1 cellular context compared by ENCODE assay signal in the genomic region with DNA sequence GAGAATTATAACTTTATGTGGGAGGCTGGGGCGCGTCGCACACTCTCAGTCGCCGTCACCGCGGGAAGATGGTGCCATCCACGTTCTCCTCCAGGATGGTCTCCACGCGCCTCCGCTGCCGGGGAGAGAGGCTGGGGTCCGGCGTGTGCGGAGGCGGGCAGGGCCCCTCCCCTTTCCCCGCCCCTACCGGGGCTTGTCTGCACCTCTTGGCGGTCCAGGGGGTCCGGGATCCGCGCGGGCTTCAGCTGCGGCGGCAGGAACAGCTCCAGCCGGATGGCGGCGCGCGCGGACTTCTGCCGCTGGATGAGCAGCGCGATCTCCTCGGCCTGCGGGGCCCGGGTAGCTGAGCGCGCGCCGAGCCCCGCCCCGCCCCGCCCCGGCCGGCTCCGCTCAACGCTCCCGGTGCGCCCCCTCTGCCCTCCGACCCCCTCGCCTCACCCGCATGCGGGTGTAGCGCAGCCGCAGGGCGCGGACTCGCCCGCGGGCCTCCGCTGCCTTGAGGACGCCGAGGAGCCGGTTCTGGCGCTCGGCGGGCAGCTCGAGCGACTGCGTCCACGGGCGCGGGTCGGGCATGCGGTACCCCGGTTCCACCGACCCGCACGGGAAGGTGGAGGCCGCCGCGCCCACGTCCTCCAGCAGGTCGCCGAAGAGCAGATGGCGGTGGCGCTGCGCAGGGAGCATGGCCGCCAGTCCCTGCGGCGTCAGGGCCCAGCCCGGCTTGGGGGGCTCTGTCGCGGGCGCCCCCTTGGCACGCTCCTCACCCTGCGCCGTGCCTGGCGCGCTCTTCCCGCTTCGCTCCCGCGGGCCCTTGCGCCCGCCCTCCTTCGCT.
TF ChIP-seq lines count a peak whose summit lies in the region.

No MANE protein-coding gene starts in this region.

TF ChIP-seq in HepG2, 621 proteins besides CTCF, POLR2A, EP300 and RAD21 (continued from another document and continues in another):
- TF ChIP-seq, protein P1, sequence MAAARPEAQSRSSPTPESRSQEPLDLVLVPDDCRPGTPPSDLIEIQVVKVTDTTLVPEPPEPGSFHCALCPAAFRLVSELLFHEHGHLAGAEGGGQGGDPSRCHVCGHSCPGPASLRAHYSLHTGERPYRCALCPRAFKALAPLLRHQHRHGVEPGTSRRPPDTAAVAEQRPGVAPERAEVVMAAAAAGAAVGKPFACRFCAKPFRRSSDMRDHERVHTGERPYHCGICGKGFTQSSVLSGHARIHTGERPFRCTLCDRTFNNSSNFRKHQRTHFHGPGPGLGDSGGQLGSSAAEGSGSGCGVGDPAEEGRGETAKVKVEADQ (CRISPR knock-in tag; IDR thresholded peaks at IDR 0.05; ENCODE audit: borderline replicate concordance): peak; percentile 25; the same call in 1 of the 2 replicates
- TF ChIP-seq, protein P2, sequence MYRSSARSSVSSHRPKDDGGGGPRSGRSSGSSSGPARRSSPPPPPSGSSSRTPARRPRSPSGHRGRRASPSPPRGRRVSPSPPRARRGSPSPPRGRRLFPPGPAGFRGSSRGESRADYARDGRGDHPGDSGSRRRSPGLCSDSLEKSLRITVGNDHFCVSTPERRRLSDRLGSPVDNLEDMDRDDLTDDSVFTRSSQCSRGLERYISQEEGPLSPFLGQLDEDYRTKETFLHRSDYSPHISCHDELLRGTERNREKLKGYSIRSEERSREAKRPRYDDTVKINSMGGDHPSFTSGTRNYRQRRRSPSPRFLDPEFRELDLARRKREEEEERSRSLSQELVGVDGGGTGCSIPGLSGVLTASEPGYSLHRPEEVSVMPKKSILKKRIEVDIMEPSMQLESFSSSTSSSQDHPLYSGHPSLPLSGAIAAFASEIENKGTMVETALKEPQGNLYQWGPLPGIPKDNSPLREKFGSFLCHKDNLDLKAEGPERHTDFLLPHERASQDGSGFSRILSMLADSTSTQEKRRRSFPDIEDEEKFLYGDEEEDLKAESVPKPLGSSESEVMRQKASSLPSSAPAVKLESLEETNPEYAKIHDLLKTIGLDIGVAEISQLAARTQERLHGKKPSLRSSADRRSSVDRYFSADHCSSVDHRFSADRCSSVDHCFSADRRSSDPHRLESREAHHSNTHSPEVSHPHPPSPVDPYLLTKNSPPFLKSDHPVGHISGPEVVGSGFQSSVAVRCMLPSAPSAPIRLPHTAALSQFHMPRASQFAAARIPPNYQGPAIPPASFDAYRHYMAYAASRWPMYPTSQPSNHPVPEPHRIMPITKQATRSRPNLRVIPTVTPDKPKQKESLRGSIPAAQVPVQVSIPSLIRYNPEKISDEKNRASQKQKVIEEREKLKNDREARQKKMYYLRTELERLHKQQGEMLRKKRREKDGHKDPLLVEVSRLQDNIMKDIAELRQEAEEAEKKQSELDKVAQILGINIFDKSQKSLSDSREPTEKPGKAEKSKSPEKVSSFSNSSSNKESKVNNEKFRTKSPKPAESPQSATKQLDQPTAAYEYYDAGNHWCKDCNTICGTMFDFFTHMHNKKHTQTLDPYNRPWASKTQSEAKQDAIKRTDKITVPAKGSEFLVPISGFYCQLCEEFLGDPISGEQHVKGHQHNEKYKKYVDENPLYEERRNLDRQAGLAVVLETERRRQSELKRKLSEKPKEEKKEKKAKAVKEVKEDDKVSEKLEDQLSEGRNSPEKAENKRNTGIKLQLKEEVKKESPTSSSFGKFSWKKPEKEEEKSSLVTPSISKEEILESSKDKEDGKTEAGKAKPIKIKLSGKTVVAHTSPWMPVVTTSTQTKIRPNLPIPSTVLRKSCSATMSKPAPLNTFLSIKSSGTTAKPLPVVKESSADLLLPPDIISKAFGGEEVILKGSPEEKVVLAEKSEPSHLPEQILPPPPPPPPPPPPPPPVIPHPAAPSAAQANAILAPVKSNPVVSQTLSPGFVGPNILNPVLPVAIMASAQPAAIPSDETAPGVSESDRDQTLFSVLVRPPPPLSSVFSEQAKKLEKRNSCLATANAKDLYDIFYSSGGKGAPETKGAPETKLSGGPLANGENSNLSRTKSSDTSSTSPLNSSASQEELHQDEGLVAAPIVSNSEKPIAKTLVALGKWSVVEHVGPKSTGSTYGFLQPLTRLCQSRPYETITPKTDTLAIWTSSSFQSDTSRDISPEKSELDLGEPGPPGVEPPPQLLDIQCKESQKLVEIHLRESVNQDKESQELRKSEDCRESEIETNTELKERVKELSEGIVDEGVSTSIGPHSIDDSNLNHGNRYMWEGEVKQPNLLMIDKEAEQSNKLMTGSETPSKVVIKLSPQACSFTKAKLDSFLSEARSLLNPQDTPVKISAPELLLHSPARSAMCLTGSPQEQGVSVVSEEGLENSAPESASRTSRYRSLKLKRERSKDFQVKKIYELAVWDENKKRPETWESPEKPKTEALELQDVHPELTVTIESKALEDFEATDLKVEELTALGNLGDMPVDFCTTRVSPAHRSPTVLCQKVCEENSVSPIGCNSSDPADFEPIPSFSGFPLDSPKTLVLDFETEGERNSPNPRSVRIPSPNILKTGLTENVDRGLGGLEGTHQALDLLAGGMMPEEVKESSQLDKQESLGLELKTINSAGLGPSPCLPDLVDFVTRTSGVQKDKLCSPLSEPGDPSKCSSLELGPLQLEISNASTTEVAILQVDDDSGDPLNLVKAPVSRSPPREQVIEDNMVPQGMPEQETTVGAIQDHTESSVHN (CRISPR knock-in tag; IDR thresholded peaks at IDR 0.05): no peak; the same call in 1 of the 2 replicates
- TF ChIP-seq, protein P3, sequence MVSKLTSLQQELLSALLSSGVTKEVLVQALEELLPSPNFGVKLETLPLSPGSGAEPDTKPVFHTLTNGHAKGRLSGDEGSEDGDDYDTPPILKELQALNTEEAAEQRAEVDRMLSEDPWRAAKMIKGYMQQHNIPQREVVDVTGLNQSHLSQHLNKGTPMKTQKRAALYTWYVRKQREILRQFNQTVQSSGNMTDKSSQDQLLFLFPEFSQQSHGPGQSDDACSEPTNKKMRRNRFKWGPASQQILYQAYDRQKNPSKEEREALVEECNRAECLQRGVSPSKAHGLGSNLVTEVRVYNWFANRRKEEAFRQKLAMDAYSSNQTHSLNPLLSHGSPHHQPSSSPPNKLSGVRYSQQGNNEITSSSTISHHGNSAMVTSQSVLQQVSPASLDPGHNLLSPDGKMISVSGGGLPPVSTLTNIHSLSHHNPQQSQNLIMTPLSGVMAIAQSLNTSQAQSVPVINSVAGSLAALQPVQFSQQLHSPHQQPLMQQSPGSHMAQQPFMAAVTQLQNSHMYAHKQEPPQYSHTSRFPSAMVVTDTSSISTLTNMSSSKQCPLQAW (CRISPR knock-in tag; IDR thresholded peaks at IDR 0.05): peak; percentile 44; the same call in 1 of the 2 replicates
- TF ChIP-seq, protein P4, sequence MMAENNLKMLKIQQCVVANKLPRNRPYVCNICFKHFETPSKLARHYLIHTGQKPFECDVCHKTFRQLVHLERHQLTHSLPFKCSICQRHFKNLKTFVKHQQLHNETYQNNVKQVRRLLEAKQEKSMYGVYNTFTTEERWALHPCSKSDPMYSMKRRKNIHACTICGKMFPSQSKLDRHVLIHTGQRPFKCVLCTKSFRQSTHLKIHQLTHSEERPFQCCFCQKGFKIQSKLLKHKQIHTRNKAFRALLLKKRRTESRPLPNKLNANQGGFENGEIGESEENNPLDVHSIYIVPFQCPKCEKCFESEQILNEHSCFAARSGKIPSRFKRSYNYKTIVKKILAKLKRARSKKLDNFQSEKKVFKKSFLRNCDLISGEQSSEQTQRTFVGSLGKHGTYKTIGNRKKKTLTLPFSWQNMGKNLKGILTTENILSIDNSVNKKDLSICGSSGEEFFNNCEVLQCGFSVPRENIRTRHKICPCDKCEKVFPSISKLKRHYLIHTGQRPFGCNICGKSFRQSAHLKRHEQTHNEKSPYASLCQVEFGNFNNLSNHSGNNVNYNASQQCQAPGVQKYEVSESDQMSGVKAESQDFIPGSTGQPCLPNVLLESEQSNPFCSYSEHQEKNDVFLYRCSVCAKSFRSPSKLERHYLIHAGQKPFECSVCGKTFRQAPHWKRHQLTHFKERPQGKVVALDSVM (CRISPR knock-in tag; IDR thresholded peaks at IDR 0.05): peak; percentile 51; the same call in 1 of the 2 replicates
- no peak for TF ChIP-seq ARNTL (CRISPR knock-in tag; IDR thresholded peaks at IDR 0.05)
- no peak for TF ChIP-seq TOE1 (CRISPR knock-in tag; IDR thresholded peaks at IDR 0.05)
- TF ChIP-seq HMG20B (CRISPR knock-in tag; conservative IDR thresholded peaks at IDR 0.05): 0 out of 2 replicates have a peak, but pooled peaks have one; percentile 40
- peak; percentile 82 for TF ChIP-seq XRCC5 (optimal IDR thresholded peaks at IDR 0.05; ENCODE audit: low read length)
- no peak for TF ChIP-seq PCBP2 (optimal IDR thresholded peaks at IDR 0.05; ENCODE audit: low read depth, low read length, poor library complexity, severe bottlenecking)
- TF ChIP-seq TEAD3 (CRISPR knock-in tag; optimal IDR thresholded peaks at IDR 0.05; ENCODE audit: borderline replicate concordance): peak; percentile 39
- no peak for TF ChIP-seq CREB1 (IDR thresholded peaks at IDR 0.05)
- no peak for TF ChIP-seq CREB1 (CRISPR knock-in tag; IDR thresholded peaks at IDR 0.05)
- no peak for TF ChIP-seq ZSCAN20 (CRISPR knock-in tag; IDR thresholded peaks at IDR 0.05; ENCODE audit: borderline replicate concordance)
- TF ChIP-seq ZNF441 (CRISPR knock-in tag; IDR thresholded peaks at IDR 0.05; ENCODE audit: borderline replicate concordance): peak; percentile 80; the same call in 1 of the 2 replicates
- peak; percentile 46 for TF ChIP-seq SPEN (CRISPR knock-in tag; IDR thresholded peaks at IDR 0.05; ENCODE audit: low read depth)
- TF ChIP-seq HNRNPK (IDR thresholded peaks at IDR 0.05; ENCODE audit: low read depth, low read length, poor library complexity, severe bottlenecking): peak; percentile 41
- no peak for TF ChIP-seq ZSCAN12 (CRISPR knock-in tag; IDR thresholded peaks at IDR 0.05)
- peak; percentile 45; the same call in 1 of the 2 replicates for TF ChIP-seq NFKBIZ (CRISPR knock-in tag; IDR thresholded peaks at IDR 0.05)
- peak; percentile 87 for TF ChIP-seq MTA1 (CRISPR knock-in tag; IDR thresholded peaks at IDR 0.05; ENCODE audit: borderline replicate concordance)
- TF ChIP-seq ZNF34 (CRISPR knock-in tag; IDR thresholded peaks at IDR 0.05; ENCODE audit: borderline replicate concordance): 0 out of 2 replicates have a peak, but pooled peaks have one; percentile 52
- TF ChIP-seq PCBP1 (IDR thresholded peaks at IDR 0.05; ENCODE audit: borderline replicate concordance, low read depth, low read length): peak; percentile 84
- peak; percentile 83; the same call in 1 of the 2 replicates for TF ChIP-seq ZMAT3 (CRISPR knock-in tag; conservative IDR thresholded peaks at IDR 0.05)
- TF ChIP-seq ZNF367 (CRISPR knock-in tag; IDR thresholded peaks at IDR 0.05; ENCODE audit: borderline replicate concordance): no peak; the same call in 1 of the 2 replicates
- no peak for TF ChIP-seq SOX13 (IDR thresholded peaks at IDR 0.05)
- TF ChIP-seq SOX13 (CRISPR knock-in tag; conservative IDR thresholded peaks at IDR 0.05 in 1 of 2, IDR thresholded peaks at IDR 0.05 in 1 of 2): peak in 1 of 2 experiments; percentile 7; a peak in 1 of 4 replicates
- TF ChIP-seq RFX3 (CRISPR knock-in tag; IDR thresholded peaks at IDR 0.05): no peak
- TF ChIP-seq ZNF232 (CRISPR knock-in tag; IDR thresholded peaks at IDR 0.05; ENCODE audit: borderline replicate concordance): 0 out of 2 replicates have a peak, but pooled peaks have one; percentile 51
- TF ChIP-seq, protein P5, sequence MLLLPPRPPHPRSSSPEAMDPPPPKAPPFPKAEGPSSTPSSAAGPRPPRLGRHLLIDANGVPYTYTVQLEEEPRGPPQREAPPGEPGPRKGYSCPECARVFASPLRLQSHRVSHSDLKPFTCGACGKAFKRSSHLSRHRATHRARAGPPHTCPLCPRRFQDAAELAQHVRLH (CRISPR knock-in tag; IDR thresholded peaks at IDR 0.05; ENCODE audit: borderline replicate concordance, low read depth): peak; percentile 60; the same call in 1 of the 2 replicates
- TF ChIP-seq FOXA3 (CRISPR knock-in tag; IDR thresholded peaks at IDR 0.05): 0 out of 2 replicates have a peak, but pooled peaks have one; percentile 5
- 0 out of 2 replicates have a peak, but pooled peaks have one; percentile 42 for TF ChIP-seq ZFY (CRISPR knock-in tag; IDR thresholded peaks at IDR 0.05)
- TF ChIP-seq, protein P6, sequence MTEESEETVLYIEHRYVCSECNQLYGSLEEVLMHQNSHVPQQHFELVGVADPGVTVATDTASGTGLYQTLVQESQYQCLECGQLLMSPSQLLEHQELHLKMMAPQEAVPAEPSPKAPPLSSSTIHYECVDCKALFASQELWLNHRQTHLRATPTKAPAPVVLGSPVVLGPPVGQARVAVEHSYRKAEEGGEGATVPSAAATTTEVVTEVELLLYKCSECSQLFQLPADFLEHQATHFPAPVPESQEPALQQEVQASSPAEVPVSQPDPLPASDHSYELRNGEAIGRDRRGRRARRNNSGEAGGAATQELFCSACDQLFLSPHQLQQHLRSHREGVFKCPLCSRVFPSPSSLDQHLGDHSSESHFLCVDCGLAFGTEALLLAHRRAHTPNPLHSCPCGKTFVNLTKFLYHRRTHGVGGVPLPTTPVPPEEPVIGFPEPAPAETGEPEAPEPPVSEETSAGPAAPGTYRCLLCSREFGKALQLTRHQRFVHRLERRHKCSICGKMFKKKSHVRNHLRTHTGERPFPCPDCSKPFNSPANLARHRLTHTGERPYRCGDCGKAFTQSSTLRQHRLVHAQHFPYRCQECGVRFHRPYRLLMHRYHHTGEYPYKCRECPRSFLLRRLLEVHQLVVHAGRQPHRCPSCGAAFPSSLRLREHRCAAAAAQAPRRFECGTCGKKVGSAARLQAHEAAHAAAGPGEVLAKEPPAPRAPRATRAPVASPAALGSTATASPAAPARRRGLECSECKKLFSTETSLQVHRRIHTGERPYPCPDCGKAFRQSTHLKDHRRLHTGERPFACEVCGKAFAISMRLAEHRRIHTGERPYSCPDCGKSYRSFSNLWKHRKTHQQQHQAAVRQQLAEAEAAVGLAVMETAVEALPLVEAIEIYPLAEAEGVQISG (CRISPR knock-in tag; IDR thresholded peaks at IDR 0.05): peak; percentile 74
- TF ChIP-seq RARA (CRISPR knock-in tag; IDR thresholded peaks at IDR 0.05): no peak
- TF ChIP-seq CEBPB (IDR thresholded peaks at IDR 0.05; ENCODE audit: borderline replicate concordance, low read depth, low read length): no peak
- TF ChIP-seq MXD4 (CRISPR knock-in tag; IDR thresholded peaks at IDR 0.05): 0 out of 2 replicates have a peak, but pooled peaks have one; percentile 15
- no peak for TF ChIP-seq RFXAP (CRISPR knock-in tag; IDR thresholded peaks at IDR 0.05; ENCODE audit: borderline replicate concordance)
- peak; percentile 29; the same call in 1 of the 2 replicates for TF ChIP-seq RXRB (CRISPR knock-in tag; IDR thresholded peaks at IDR 0.05; ENCODE audit: borderline replicate concordance)
- TF ChIP-seq ZNF563 (CRISPR knock-in tag; IDR thresholded peaks at IDR 0.05): no peak; the same call in none of the 2 replicates
- 0 out of 2 replicates have a peak, but pooled peaks have one; percentile 8 for TF ChIP-seq MEIS2 (CRISPR knock-in tag; IDR thresholded peaks at IDR 0.05)
- no peak for TF ChIP-seq RCOR2 (CRISPR knock-in tag; IDR thresholded peaks at IDR 0.05)
- TF ChIP-seq, protein P7, sequence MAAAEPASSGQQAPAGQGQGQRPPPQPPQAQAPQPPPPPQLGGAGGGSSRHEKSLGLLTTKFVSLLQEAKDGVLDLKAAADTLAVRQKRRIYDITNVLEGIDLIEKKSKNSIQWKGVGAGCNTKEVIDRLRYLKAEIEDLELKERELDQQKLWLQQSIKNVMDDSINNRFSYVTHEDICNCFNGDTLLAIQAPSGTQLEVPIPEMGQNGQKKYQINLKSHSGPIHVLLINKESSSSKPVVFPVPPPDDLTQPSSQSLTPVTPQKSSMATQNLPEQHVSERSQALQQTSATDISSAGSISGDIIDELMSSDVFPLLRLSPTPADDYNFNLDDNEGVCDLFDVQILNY (CRISPR knock-in tag; conservative IDR thresholded peaks at IDR 0.05): peak; percentile 41; the same call in 1 of the 2 replicates
- TF ChIP-seq GTF3A (CRISPR knock-in tag; conservative IDR thresholded peaks at IDR 0.05): 0 out of 2 replicates have a peak, but pooled peaks have one; percentile 33
- TF ChIP-seq ZNF777 (CRISPR knock-in tag; IDR thresholded peaks at IDR 0.05): peak; percentile 96
- TF ChIP-seq PAX8 (CRISPR knock-in tag; IDR thresholded peaks at IDR 0.05; ENCODE audit: borderline replicate concordance): peak; percentile 49; the same call in 1 of the 2 replicates
